Comparison of ENCODE assay signal across 34 cellular contexts in the genomic region with DNA sequence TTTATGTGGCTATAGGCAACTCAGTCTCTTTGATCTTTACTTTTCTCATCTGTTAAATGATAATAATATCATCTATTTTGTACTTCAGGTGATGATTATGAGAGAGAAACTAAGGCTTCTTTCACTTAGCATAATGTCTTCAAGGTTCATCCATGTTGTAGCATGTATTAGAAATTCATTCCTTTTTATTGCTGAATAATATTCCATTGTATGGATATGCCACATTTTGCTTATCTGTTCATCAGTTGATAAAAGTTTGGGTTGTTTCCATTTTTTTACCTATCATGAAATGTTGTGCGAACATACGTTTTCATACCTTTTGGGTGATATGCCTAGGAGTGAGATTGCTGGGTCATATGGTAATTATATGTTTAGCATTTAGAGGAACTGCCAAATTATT.
"Had no signal": no experiment of that assay in that cellular context is flagged by ENCODE, and none has a peak within 500 bp of the region (broad histone marks: within the 10 kb centered on the region; RNA-seq: fewer than 3 reads in every experiment).

No MANE protein-coding gene starts in this region.

- DNase-seq: Karpas-422, Kasumi-1, MG63, MM.1S, MV-4-11, NCI-H1092, NCI-H1092 treated with DMSO at 0.1 percent for 48 hours, NCI-H1105, NCI-H1105 treated with DMSO at 0.1 percent for 48 hours, NCI-H1417, NCI-H1417 treated with DMSO at 0.1 percent for 48 hours, NCI-H1436, NCI-H1436 treated with DMSO at 0.1 percent for 48 hours, NCI-H146, NCI-H1694, NCI-H1694 treated with DMSO at 0.1 percent for 48 hours, NCI-H187, NCI-H187 treated with DMSO at 0.1 percent for 48 hours, NCI-H1930, NCI-H2029, NCI-H2029 treated with DMSO at 0.1 percent for 48 hours, NCI-H2081, NCI-H2081 treated with DMSO at 0.1 percent for 48 hours, NCI-H2107, NCI-H2171, NCI-H2171 treated with DMSO at 0.1 percent for 48 hours, NCI-H2227 treated with DMSO at 0.1 percent for 48 hours, NCI-H226, NCI-H345, NCI-H446, NCI-H446 treated with DMSO at 0.1 percent for 48 hours, NCI-H510A, NCI-H510A treated with DMSO at 0.1 percent for 48 hours, NCI-H524 had no signal

- H3K36me3 ChIP-seq: MG63 had no signal

- H3K4me3 ChIP-seq: MG63 had no signal

- H3K9me3 ChIP-seq: MG63 had no signal

- H3K27me3 ChIP-seq: MG63 had no signal
